Comparison of ENCODE assay signal across 13 cellular contexts in genomic region chr16:85302848-85303353, GRCh38.
A peak's percentile ranks its signal among the peaks of the same experiment; 100 is the strongest.
DNase-seq lines count a peak whose midpoint lies in the region; ATAC-seq, FAIRE-seq and TF ChIP-seq lines count a peak whose summit lies in the region.
"Had no signal": no experiment of that assay in that cellular context is flagged by ENCODE, and none has a peak within 500 bp of the region (broad histone marks: within the 10 kb centered on the region; RNA-seq: fewer than 3 reads in every experiment).

No MANE protein-coding gene starts in this region.

- peaks cover 48% of the 10 kb centered on the region for H3K4me1 Mint-ChIP-seq in WTC11

- H3K27ac Mint-ChIP-seq in WTC11: no peak overlapping the region
- H3K27ac Mint-ChIP-seq: stimulated activated memory B cell treated with anti-CD40 and anti-IgM and Interleukin-4, amounts not matched to agents 10 μg/mL and 1 μg/mL and 100 μg/mL, for 72 hours had no signal

- FAIRE-seq in A549 (lab: Jason Lieb, UNC): no peak
- FAIRE-seq: GM12892, GM19239 had no signal

- H3K27ac ChIP-seq in A549: peak overlapping the region; percentile 51 to 82; a peak in 5 of 6 replicates
- no peak overlapping the region for H3K27ac ChIP-seq in iPS-18a (ENCODE audit: low read length)
- no peak overlapping the region for H3K27ac ChIP-seq in esophagus squamous epithelium
- no peak overlapping the region for H3K27ac ChIP-seq in gastrocnemius medialis

- intact Hi-C loops in esophagus squamous epithelium (cut with DNase I) (loop anchor here (10.0 kb wide), 1 partner anchor 112 kb away; no protein-coding TSS in a partner anchor), gastrocnemius medialis (cut with DNase I; ENCODE audit: low total_unique reads) (no loop called here)

- CTCF ChIA-PET in A549 (lab: Yijun Ruan, JAX): interaction anchor here (0.7 to 1.2 kb wide), 9 partner anchors 13 to 452 kb away, joined by 3 to 8 read pairs (median 3); no protein-coding TSS in a partner anchor
- CTCF ChIA-PET in WTC11 (lab: Charles Lee): interaction anchor here (1.0 to 1.6 kb wide), 8 partner anchors 16 to 188 kb away, joined by 3 to 7 read pairs (median 4); no protein-coding TSS in a partner anchor

- no peak for TF ChIP-seq POLR2A in A549 (IDR thresholded peaks at IDR 0.05; ENCODE audit: low read length)
- TF ChIP-seq POLR2A in esophagus squamous epithelium (IDR thresholded peaks at IDR 0.05): no peak
- TF ChIP-seq POLR2A in gastrocnemius medialis (IDR thresholded peaks at IDR 0.05): no peak

- POLR2A ChIA-PET in A549 (lab: Yijun Ruan, JAX): no interaction called here
- POLR2A ChIA-PET in WTC11 (lab: Charles Lee): no interaction called here

- 28% methylated on average over 11 of the region's 26 CpGs for WGBS in A549 (ENCODE audit: missing lambda C conversion rate)
- 49 to 84% methylated on average over 6 to 10 of the region's 26 CpGs for WGBS in esophagus squamous epithelium, 2 donors

- H3K27me3 Mint-ChIP-seq in WTC11 (ENCODE audit: low read depth): no peaks in the 10 kb centered on the region

- H3K9me3 ChIP-seq in A549: no peaks in the 10 kb centered on the region
- H3K9me3 ChIP-seq in iPS-18a (ENCODE audit: control insufficient read depth, low read depth, low read length): no peaks in the 10 kb centered on the region
- no peaks in the 10 kb centered on the region for H3K9me3 ChIP-seq in esophagus squamous epithelium
- H3K9me3 ChIP-seq in gastrocnemius medialis: no peaks in the 10 kb centered on the region
- H3K9me3 ChIP-seq: BE2C, right atrium auricular region had no signal

- peaks cover 8% of the 10 kb centered on the region for H3K27me3 ChIP-seq in iPS-18a (ENCODE audit: control insufficient read depth, insufficient read depth, low read length)
- peaks cover 0 to 39% (median 0%) of the 10 kb centered on the region in 4 donors for H3K27me3 ChIP-seq in esophagus squamous epithelium
- H3K27me3 ChIP-seq in gastrocnemius medialis: no peaks in the 10 kb centered on the region
- H3K27me3 ChIP-seq: BE2C, right atrium auricular region had no signal

- peak overlapping the region; percentile 81 for H3K4me2 ChIP-seq in A549

- no peaks in the 10 kb centered on the region for H3K36me3 ChIP-seq in iPS-18a (ENCODE audit: control insufficient read depth, low read depth, low read length)
- no peaks in the 10 kb centered on the region for H3K36me3 ChIP-seq in esophagus squamous epithelium
- no peaks in the 10 kb centered on the region for H3K36me3 ChIP-seq in gastrocnemius medialis
- H3K36me3 ChIP-seq: BE2C, right atrium auricular region had no signal

- H3K9ac ChIP-seq in iPS-18a (ENCODE audit: low read length): no peak overlapping the region

- no peak for TF ChIP-seq RAD21 in A549 (conservative IDR thresholded peaks at IDR 0.05 in 1 of 2, IDR thresholded peaks at IDR 0.05 in 1 of 2)

- H3K36me3 Mint-ChIP-seq in WTC11: 0 out of 2 replicates have a peak, but pooled peaks cover 4% of the 10 kb centered on the region
- H3K36me3 Mint-ChIP-seq: stimulated activated memory B cell treated with anti-CD40 and anti-IgM and Interleukin-4, amounts not matched to agents 10 μg/mL and 1 μg/mL and 100 μg/mL, for 72 hours had no signal

- ATAC-seq in A549 (peak; percentile 57 to 67), WTC11 (peak; percentile 19; the same call in 1 of the 2 replicates), GM18511 (IDR thresholded peaks at IDR 0.05; ENCODE audit: unreplicated experiment) (no peak), HG02884 (IDR thresholded peaks at IDR 0.05; ENCODE audit: unreplicated experiment) (no peak), gastrocnemius medialis (no peak)

- no peak for TF ChIP-seq EP300 in A549 (IDR thresholded peaks at IDR 0.05)

- peak overlapping the region; percentile 55 for H3K4me3 ChIP-seq in A549
- peak overlapping the region; percentile 34 for H3K4me3 ChIP-seq in iPS-18a (ENCODE audit: low read length)
- no peak overlapping the region for H3K4me3 ChIP-seq in esophagus squamous epithelium
- H3K4me3 ChIP-seq in gastrocnemius medialis: no peak overlapping the region
- H3K4me3 ChIP-seq: right atrium auricular region had no signal

- H3K9me3 Mint-ChIP-seq in WTC11: no peaks in the 10 kb centered on the region
- H3K9me3 Mint-ChIP-seq: stimulated activated memory B cell treated with anti-CD40 and anti-IgM and Interleukin-4, amounts not matched to agents 10 μg/mL and 1 μg/mL and 100 μg/mL, for 72 hours had no signal

- H3K4me1 ChIP-seq in A549 (peaks cover 15% of the 10 kb centered on the region; the same call in 2 of the 3 replicates), iPS-18a (ENCODE audit: control insufficient read depth, low read depth, low read length) (peaks cover 11% of the 10 kb centered on the region), esophagus squamous epithelium (peaks cover 5 to 48% (median 17%) of the 10 kb centered on the region in 3 donors), gastrocnemius medialis (peaks cover 41 to 51% of the 10 kb centered on the region in 2 donors)

- in situ Hi-C loops in G401 (cut with HindIII; ENCODE audit: low sequenced_read_pairs) (no loop called here), gastrocnemius medialis (cut with MboI; ENCODE audit: low sequenced_read_pairs in 4 of 4) (no loop called here)

- 0 out of 2 replicates have a peak overlapping the region, but pooled peaks have one; percentile 10 for H3K4me3 Mint-ChIP-seq in WTC11

- TF ChIP-seq CTCF in A549 (IDR thresholded peaks at IDR 0.05): no peak
- TF ChIP-seq CTCF in WTC11 (IDR thresholded peaks at IDR 0.05): no peak
- TF ChIP-seq CTCF in esophagus squamous epithelium (IDR thresholded peaks at IDR 0.05): no peak
- no peak for TF ChIP-seq CTCF in gastrocnemius medialis (IDR thresholded peaks at IDR 0.05 in 4 of 5, conservative IDR thresholded peaks at IDR 0.05 in 1 of 5)

- DNase-seq in A549 (ENCODE audit: low read depth in 1 of 2, low spot score in 1 of 2) (no peak), G401 (ENCODE audit: low spot score) (peak; percentile 65), WTC11 (ENCODE audit: low spot score) (no peak), esophagus squamous epithelium (lab: John Stamatoyannopoulos, UW) (no peak), gastrocnemius medialis (no peak)
- DNase-seq: BE2C had no signal

TF ChIP-seq in A549, 52 proteins besides CTCF, POLR2A, EP300 and RAD21:
- TF ChIP-seq CBX8 (IDR thresholded peaks at IDR 0.05) (no peak), POLR2AphosphoS2 (conservative IDR thresholded peaks at IDR 0.05; ENCODE audit: low read length) (no peak), TFCP2L1 (CRISPR knock-in tag; IDR thresholded peaks at IDR 0.05) (no peak), ZC3H11A (IDR thresholded peaks at IDR 0.05) (no peak), MAFK (IDR thresholded peaks at IDR 0.05; ENCODE audit: partially characterized antibody) (no peak), CHD4 (IDR thresholded peaks at IDR 0.05; ENCODE audit: borderline replicate concordance) (no peak), FOSL2 (IDR thresholded peaks at IDR 0.05) (no peak), FOSL2 (CRISPR knock-in tag; IDR thresholded peaks at IDR 0.05) (no peak), NPAS2 (CRISPR knock-in tag; IDR thresholded peaks at IDR 0.05; ENCODE audit: borderline replicate concordance) (no peak), HOXB13 (CRISPR knock-in tag; IDR thresholded peaks at IDR 0.05; ENCODE audit: low read depth) (no peak), ATOH8 (CRISPR knock-in tag; IDR thresholded peaks at IDR 0.05; ENCODE audit: low read depth) (no peak), HOXA7 (CRISPR knock-in tag; IDR thresholded peaks at IDR 0.05) (no peak), NR3C1 (IDR thresholded peaks at IDR 0.05) (no peak), KDM5A (IDR thresholded peaks at IDR 0.05) (no peak), HDAC2 (IDR thresholded peaks at IDR 0.05) (no peak), NFE2L2 (conservative IDR thresholded peaks at IDR 0.05; ENCODE audit: low read length) (no peak)
TF ChIP-seq in A549: peak in this region for 0.

TF ChIP-seq in WTC11, 78 proteins besides CTCF, POLR2A, EP300 and RAD21 (continues in another document):
- TF ChIP-seq HMGXB4 (CRISPR knock-in tag; IDR thresholded peaks at IDR 0.05) (0 out of 2 replicates have a peak, but pooled peaks have one; percentile 5), CREM (CRISPR knock-in tag; IDR thresholded peaks at IDR 0.05) (0 out of 2 replicates have a peak, but pooled peaks have one; percentile 27)

Comparison
In these comparisons a context has a peak if more than half of its experiments do, and no peak if none do; other contexts are left out.
1. ATAC-seq: peak in A549 (2 of 2) and WTC11 (single experiment); none in GM18511 (single experiment), HG02884 (single experiment) and gastrocnemius medialis (0 of 2).
2. H3K27ac ChIP-seq: peak in A549 (2 of 2); none in iPS-18a (single experiment), esophagus squamous epithelium (0 of 4) and gastrocnemius medialis (0 of 4).
3. H3K4me3 ChIP-seq: peak in A549 (single experiment) and iPS-18a (single experiment); none in esophagus squamous epithelium (0 of 4) and gastrocnemius medialis (0 of 4).
4. Of the 8 proteins assayed by ChIP-seq in both WTC11 and A549: peak only in WTC11: HMGXB4; only in A549: none; in both: none; in neither: 7.